In genomic region chr13:98650376-98651107, GRCh38 we compare ENCODE assay signal across 1 cellular context.
TF ChIP-seq lines count a peak whose summit lies in the region.

No MANE protein-coding gene starts in this region.

TF ChIP-seq in GM23338, 12 proteins besides CTCF, POLR2A, EP300 and RAD21 (continued from another document):
- TF ChIP-seq REST (IDR thresholded peaks at IDR 0.05; ENCODE audit: unreplicated experiment) = no peak
- TF ChIP-seq ZNF462 (CRISPR knock-in tag; IDR thresholded peaks at IDR 0.05) = no peak
- TF ChIP-seq NANOG (IDR thresholded peaks at IDR 0.05; ENCODE audit: borderline replicate concordance) = no peak
